Comparison of ENCODE assay signal across 8 cellular contexts in the genomic region with DNA sequence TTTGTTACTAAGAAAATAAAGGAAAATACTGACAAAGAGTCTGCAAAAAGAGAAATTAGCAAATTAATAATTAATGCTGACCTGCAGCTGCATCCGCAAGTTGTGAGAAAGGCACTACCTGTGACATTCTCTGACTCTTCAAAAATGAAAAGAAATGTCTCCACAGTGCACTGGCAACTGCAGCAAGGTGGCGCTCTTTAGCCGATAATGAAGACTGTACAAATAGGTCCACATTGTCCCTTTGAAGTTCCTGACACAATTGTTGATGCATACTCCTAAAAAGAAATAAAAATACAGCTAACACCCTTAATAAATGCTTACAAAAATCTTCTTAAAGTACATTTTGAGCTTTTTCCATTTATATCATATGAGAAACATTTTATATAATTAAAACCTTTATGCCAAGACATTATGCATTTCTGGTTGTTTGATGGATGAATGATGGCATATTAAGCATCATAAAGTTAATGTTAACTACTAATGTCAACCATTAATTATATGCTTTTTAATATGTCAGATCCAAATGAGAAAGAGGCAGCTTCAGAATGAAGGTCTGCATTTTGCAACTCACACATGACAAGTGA.
DNase-seq lines count a peak whose midpoint lies in the region; ATAC-seq and TF ChIP-seq lines count a peak whose summit lies in the region.

No MANE protein-coding gene starts in this region.

- DNase-seq in EH (ENCODE audit: low read depth) (peak; percentile 70), HS-5 (ENCODE audit: low read depth) (peak; percentile 28), Peyer's patch (peak; percentile 60 to 87 (median 67)), fibroblast of the aortic adventitia (ENCODE audit: low read depth) (peak; percentile 81), ovary (peak; percentile 21 to 56 (median 47)), upper lobe of right lung (peak; percentile 61)
- peak; percentile 72 to 73 for DNase-seq in activated T-cell treated with anti-CD3 and anti-CD28 coated beads, Interleukin-2, amount 50 U/mL, for 48 hours

- H3K4me3 ChIP-seq in Peyer's patch = no peak overlapping the region
- no peak overlapping the region for H3K4me3 ChIP-seq in fibroblast of the aortic adventitia (ENCODE audit: low read depth, low read length)
- H3K4me3 ChIP-seq in ovary = no peak overlapping the region
- no peak overlapping the region for H3K4me3 ChIP-seq in upper lobe of right lung

- WGBS in ovary, 3 donors = 23 to 25% (median 24%) methylated on average over 3 of the region's 3 CpGs

- intact Hi-C loops in ovary (cut with DNase I) = loop anchor here in 1 of 4 donors (10.0 kb wide), 1 partner anchor 208 kb away; no protein-coding TSS in a partner anchor
- intact Hi-C loops in upper lobe of right lung (cut with DNase I) = no loop called here

- H3K27me3 ChIP-seq in Peyer's patch = no peaks in the 10 kb centered on the region
- H3K27me3 ChIP-seq in ovary = no peaks in the 10 kb centered on the region
- H3K27me3 ChIP-seq in upper lobe of right lung = no peaks in the 10 kb centered on the region

- TF ChIP-seq POLR2A in Peyer's patch (IDR thresholded peaks at IDR 0.05) (no peak), ovary (IDR thresholded peaks at IDR 0.05) (no peak)

- TF ChIP-seq CTCF in Peyer's patch (IDR thresholded peaks at IDR 0.05) = peak in 4 of 6 experiments; percentile 84 to 88 (median 86)
- TF ChIP-seq CTCF in fibroblast of the aortic adventitia (IDR thresholded peaks at IDR 0.05; ENCODE audit: insufficient read depth, low read length) = peak; percentile 85
- TF ChIP-seq CTCF in ovary (IDR thresholded peaks at IDR 0.05) = peak in 2 of 3 donors; percentile 15 to 23
- TF ChIP-seq CTCF in upper lobe of right lung (IDR thresholded peaks at IDR 0.05) = peak; percentile 90

- ATAC-seq in GM21447 (IDR thresholded peaks at IDR 0.05; ENCODE audit: unreplicated experiment) = peak; percentile 86
- ATAC-seq in upper lobe of right lung = peak; percentile 89

- H3K9me3 ChIP-seq in Peyer's patch (no peaks in the 10 kb centered on the region), ovary (no peaks in the 10 kb centered on the region), upper lobe of right lung (no peaks in the 10 kb centered on the region)

- no peak for TF ChIP-seq EP300 in ovary (IDR thresholded peaks at IDR 0.05)

- no peak overlapping the region for H3K27ac ChIP-seq in Peyer's patch
- no peak overlapping the region for H3K27ac ChIP-seq in ovary
- no peak overlapping the region for H3K27ac ChIP-seq in upper lobe of right lung

- H3K36me3 ChIP-seq in Peyer's patch = no peaks in the 10 kb centered on the region
- no peaks in the 10 kb centered on the region for H3K36me3 ChIP-seq in ovary
- H3K36me3 ChIP-seq in upper lobe of right lung = no peaks in the 10 kb centered on the region

- H3K4me1 ChIP-seq in Peyer's patch (no peaks in the 10 kb centered on the region), ovary (ENCODE audit: insufficient read depth) (no peaks in the 10 kb centered on the region), upper lobe of right lung (no peaks in the 10 kb centered on the region)

Comparison
In these comparisons a context has a peak if more than half of its experiments do, and no peak if none do; other contexts are left out.
1. DNase-seq: peak in every context shown above with its lines; median percentile 81 in fibroblast of the aortic adventitia; 72 in activated T-cell treated with anti-CD3 and anti-CD28 coated beads, Interleukin-2, amount 50 U/mL, for 48 hours; 70 in EH; 67 in Peyer's patch; 61 in upper lobe of right lung; 47 in ovary; 28 in HS-5.
2. CTCF ChIP-seq: peak in every context shown above with its lines; median percentile 90 in upper lobe of right lung; 86 in Peyer's patch; 85 in fibroblast of the aortic adventitia; 19 in ovary.